In the genomic region with DNA sequence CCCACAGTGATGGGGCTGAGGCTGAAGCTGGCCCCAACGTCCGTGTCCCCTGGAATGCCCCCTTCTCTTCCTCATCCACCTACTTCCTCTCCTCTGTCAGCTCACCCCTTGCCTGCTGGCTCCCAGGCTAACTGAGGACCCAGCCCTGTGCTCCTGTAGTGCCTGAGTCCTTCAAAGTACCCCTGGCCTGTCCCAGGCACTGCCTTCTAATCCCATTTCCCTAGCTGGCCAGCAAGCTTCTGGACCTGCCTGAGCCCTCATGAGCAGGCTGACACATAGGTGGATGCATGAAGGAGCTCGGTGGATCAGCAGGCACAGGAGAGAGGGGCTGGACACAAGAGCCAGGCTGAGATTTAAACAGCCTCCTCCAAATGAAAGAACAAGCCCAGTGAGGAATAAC, we compare ENCODE assay signal across 34 cellular contexts.
"Had no signal": no experiment of that assay in that cellular context is flagged by ENCODE, and none has a peak within 500 bp of the region (broad histone marks: within the 10 kb centered on the region; RNA-seq: fewer than 3 reads in every experiment).

No MANE protein-coding gene starts in this region.

- H3K27me3 ChIP-seq: MG63 had no signal

- H3K4me2 ChIP-seq: PC-9 had no signal

- H2AFZ ChIP-seq: PC-9 had no signal

- ATAC-seq: Panc1, Right ventricle myocardium inferior, SK-N-SH treated with all-trans-retinoic acid at 6 μM for 48 hours had no signal

- H3K4me1 ChIP-seq: SJCRH30 had no signal

- FAIRE-seq: RCC 7860 had no signal

- H3K4me3 ChIP-seq: MG63, PC-9, SJCRH30, SK-N-MC had no signal

- H3K27ac ChIP-seq: PC-9, RWPE1, SJCRH30, SK-N-MC had no signal

- H3K9me3 ChIP-seq: MG63, SJCRH30 had no signal

- DNase-seq: Kasumi-1, KG1, MG63, NCI-H1048, NCI-H1092 treated with DMSO at 0.1 percent for 48 hours, NCI-H1105 treated with DMSO at 0.1 percent for 48 hours, NCI-H1417, NCI-H1436, NCI-H146, NCI-H1694, NCI-H187, NCI-H1930, NCI-H2029 treated with DMSO at 0.1 percent for 48 hours, NCI-H2081 treated with DMSO at 0.1 percent for 48 hours, NCI-H2107, NCI-H2171, NCI-H226, NCI-H446 treated with DMSO at 0.1 percent for 48 hours, NCI-H510A, NCI-H524, NCI-H526, NCI-H69, NCI-H748 treated with DMSO at 0.1 percent for 48 hours, NCI-H82, PC-9, SHP77, SIG-M5, SJCRH30 had no signal

- H3K36me3 ChIP-seq: MG63, SJCRH30 had no signal
